ENCODE assay signal across 28 cellular contexts in the genomic region with DNA sequence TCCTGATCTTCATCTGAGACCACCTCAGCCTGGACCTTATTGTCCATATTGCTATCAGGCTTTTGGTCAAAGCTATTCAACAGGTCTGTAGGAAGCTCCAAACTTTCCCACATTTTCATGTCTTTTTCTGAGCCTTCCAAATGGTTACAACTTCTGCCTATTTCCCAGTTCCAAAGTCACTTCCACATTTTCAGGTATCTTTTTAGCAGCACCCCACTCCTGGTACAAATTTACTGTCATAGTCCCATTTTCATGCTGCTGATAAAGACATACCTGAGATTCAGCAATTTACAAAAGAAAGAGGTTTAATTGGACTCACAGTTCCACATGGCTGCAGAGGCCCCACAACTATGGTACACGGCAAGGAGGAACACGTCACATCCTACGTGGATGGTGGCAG.
"Had no signal": no experiment of that assay in that cellular context is flagged by ENCODE, and none has a peak within 500 bp of the region (broad histone marks: within the 10 kb centered on the region; RNA-seq: fewer than 3 reads in every experiment).

No MANE protein-coding gene starts in this region.

- H3K36me3 ChIP-seq: brain microvascular endothelial cell had no signal

- ATAC-seq: activated CD4-positive, alpha-beta T cell treated with anti-CD3 and anti-CD28 coated beads for 36 hours; activated CD8-positive, alpha-beta memory T cell treated with anti-CD3 and anti-CD28 coated beads, Interleukin-2, amount 10 ng/mL, durations not matched to agents 7 days and 5 days; activated CD8-positive, alpha-beta T cell treated with anti-CD3 and anti-CD28 coated beads, Interleukin-2, amount 10 ng/mL, durations not matched to agents 7 days and 5 days; effector memory CD8-positive, alpha-beta T cell; esophagus mucosa had no signal

- H3K27ac ChIP-seq: brain microvascular endothelial cell, coronary artery had no signal

- DNase-seq: activated CD4-positive, alpha-beta memory T cell treated with anti-CD3 and anti-CD28 coated beads for 36 hours; activated CD4-positive, alpha-beta T cell treated with anti-CD3 and anti-CD28 coated beads for 36 hours; activated CD4-positive, alpha-beta T cell treated with anti-CD3 and anti-CD28 coated beads, Interleukin-2, amount 10 ng/mL, durations not matched to agents 24 days and 14 days; activated CD4-positive, CD25-positive, alpha-beta regulatory T cell; activated CD4-positive, CD25-positive, alpha-beta regulatory T cell treated with anti-CD3 and anti-CD28 coated beads, Interleukin-2, amount 50 U/mL, for 72 hours; activated CD8-positive, alpha-beta memory T cell treated with anti-CD3 and anti-CD28 coated beads, Interleukin-2, amount 10 ng/mL, durations not matched to agents 7 days and 5 days; activated CD8-positive, alpha-beta memory T cell treated with anti-CD3 and anti-CD28 coated beads, Interleukin-2, amount 50 U/mL, for 4 hours; activated CD8-positive, alpha-beta T cell treated with anti-CD3 and anti-CD28 coated beads, Interleukin-2, amount 10 ng/mL, durations not matched to agents 7 days and 5 days; activated gamma-delta T cell; activated naive CD4-positive, alpha-beta T cell; activated naive CD4-positive, alpha-beta T cell treated with anti-CD3 and anti-CD28 coated beads, Interleukin-2, amount 10 ng/mL, durations not matched to agents 7 days and 5 days; activated T-cell treated with anti-CD3 and anti-CD28 coated beads, Interleukin-2, amount 50 U/mL, for 1 hour; activated T-cell treated with anti-CD3 and anti-CD28 coated beads, Interleukin-2, amount 50 U/mL, for 48 hours; amniotic stem cell; anterior cingulate cortex; brain microvascular endothelial cell; dermis blood vessel endothelial cell; effector CD4-positive, alpha-beta T cell; effector memory CD8-positive, alpha-beta T cell; foreskin fibroblast; head of caudate nucleus; T-helper 2 cell had no signal

- H3K27me3 ChIP-seq: brain microvascular endothelial cell had no signal

- FAIRE-seq: astrocyte, bronchial epithelial cell, endometrium, frontal cortex had no signal

- H3K4me3 ChIP-seq: coronary artery had no signal
